In the genomic region with DNA sequence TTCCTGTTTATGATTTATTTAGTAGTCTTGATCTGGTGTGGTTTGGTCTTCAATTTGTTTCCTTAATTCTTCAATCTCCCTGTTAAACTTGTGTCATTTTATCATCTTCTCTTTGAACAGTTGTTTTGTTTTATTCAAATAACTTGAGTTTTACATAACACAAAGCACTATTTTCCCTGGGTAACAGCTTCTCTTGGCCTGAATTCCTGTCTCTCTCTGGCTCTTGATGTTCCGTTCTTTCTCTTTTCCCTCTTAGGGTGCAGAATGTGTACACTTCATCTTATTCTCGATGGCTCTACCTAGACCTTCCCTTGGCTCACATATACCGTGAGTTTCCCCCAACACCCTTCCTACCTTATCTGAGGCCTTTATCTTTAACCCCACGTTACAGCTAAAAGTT, we compare ENCODE assay signal across 21 cellular contexts. TPM values are rescaled to one million over a fixed set of nuclear protein-coding genes. Genes with fewer than 3 reads are reported as not detected.
DNase-seq lines count a peak whose midpoint lies in the region; ATAC-seq and TF ChIP-seq lines count a peak whose summit lies in the region.
"Had no signal": no experiment of that assay in that cellular context is flagged by ENCODE, and none has a peak within 500 bp of the region (broad histone marks: within the 10 kb centered on the region; RNA-seq: fewer than 3 reads in every experiment).

No MANE protein-coding gene starts in this region.

- TF ChIP-seq CTCF in dorsolateral prefrontal cortex (IDR thresholded peaks at IDR 0.05 in 54 of 56, conservative IDR thresholded peaks at IDR 0.05 in 2 of 56; ENCODE audit: low read depth in 1 of 56, partially characterized antibody in 56 of 56) = no peak

- no peaks in the 10 kb centered on the region for H3K27me3 Mint-ChIP-seq in T-helper 17 cell
- H3K27me3 Mint-ChIP-seq: CD4-positive, alpha-beta T cell had no signal

- H3K36me3 Mint-ChIP-seq in T-helper 17 cell (ENCODE audit: low read depth) = peaks cover 8% of the 10 kb centered on the region

- no peaks in the 10 kb centered on the region for H3K9me3 ChIP-seq in BLaER1 treated with 17β-estradiol and CSF1 and Interleukin-3, amounts not matched to agents 10 nM and 100 nM (replicated peaks in 1 of 11)
- no peaks in the 10 kb centered on the region for H3K9me3 ChIP-seq in T-helper 17 cell (ENCODE audit: control insufficient read depth, low read length, poor library complexity, severe bottlenecking)

- peak overlapping the region; percentile 20 to 86 (median 68); a peak in 19 of 22 replicates for H3K4me2 ChIP-seq in BLaER1 treated with 17β-estradiol and CSF1 and Interleukin-3, amounts not matched to agents 10 nM and 100 nM

- H3K9ac ChIP-seq in BLaER1 treated with 17β-estradiol and CSF1 and Interleukin-3, amounts not matched to agents 10 nM and 100 nM = no peak overlapping the region

- H3K4me1 Mint-ChIP-seq in T-helper 17 cell = peaks cover 2% of the 10 kb centered on the region

- peak overlapping the region in 4 of 11 experiments; percentile 1 to 13 (median 3); a peak in 3 of 22 replicates for H3K27ac ChIP-seq in BLaER1 treated with 17β-estradiol and CSF1 and Interleukin-3, amounts not matched to agents 10 nM and 100 nM
- peak overlapping the region in 58 of 59 donors; percentile 11 to 94 (median 81) for H3K27ac ChIP-seq in dorsolateral prefrontal cortex

- no peak for ATAC-seq in T-helper 17 cell
- ATAC-seq in esophagus mucosa = no peak
- ATAC-seq: GM12878, K562, PC-3 had no signal

- intact Hi-C loops in dorsolateral prefrontal cortex (cut with DNase I) = no loop called here

- H3K4me1 ChIP-seq in BLaER1 treated with 17β-estradiol and CSF1 and Interleukin-3, amounts not matched to agents 10 nM and 100 nM = peaks cover 12 to 68% (median 54%) of the 10 kb centered on the region in 10 experiments; a peak in 19 of 20 replicates

- H3K4me3 Mint-ChIP-seq in T-helper 17 cell = no peak overlapping the region
- H3K4me3 Mint-ChIP-seq: CD4-positive, alpha-beta T cell had no signal

- peak overlapping the region; percentile 2 for H3K27ac Mint-ChIP-seq in T-helper 17 cell
- H3K27ac Mint-ChIP-seq: CD4-positive, alpha-beta T cell had no signal

- H3K36me3 ChIP-seq in BLaER1 treated with 17β-estradiol and CSF1 and Interleukin-3, amounts not matched to agents 10 nM and 100 nM = peaks cover 24 to 97% (median 50%) of the 10 kb centered on the region in 11 experiments

- no peak overlapping the region for H3K4me3 ChIP-seq in BLaER1 treated with 17β-estradiol and CSF1 and Interleukin-3, amounts not matched to agents 10 nM and 100 nM
- H3K4me3 ChIP-seq in dorsolateral prefrontal cortex = no peak overlapping the region
- H3K4me3 ChIP-seq: GM12878, K562 had no signal

- H4K20me1 ChIP-seq in BLaER1 treated with 17β-estradiol and CSF1 and Interleukin-3, amounts not matched to agents 10 nM and 100 nM = no peaks in the 10 kb centered on the region

- no peaks in the 10 kb centered on the region for H3K27me3 ChIP-seq in BLaER1 treated with 17β-estradiol and CSF1 and Interleukin-3, amounts not matched to agents 10 nM and 100 nM
- no peaks in the 10 kb centered on the region for H3K27me3 ChIP-seq in dorsolateral prefrontal cortex

- DNase-seq in T-helper 17 cell (no peak), dorsolateral prefrontal cortex (no peak), pons (ENCODE audit: low spot score) (peak; percentile 39), NCI-H2227 (lab: John Stamatoyannopoulos, UW; ENCODE audit: unreplicated experiment) (no peak), DMS 273 treated with DMSO at 0.1 percent for 48 hours (lab: John Stamatoyannopoulos, UW) (no peak)
- no peak for DNase-seq in stimulated activated CD4-positive, alpha-beta T cell treated with anti-CD3 and anti-CD28 coated beads, Interleukin-4, amount 100 ng/mL, for 1 hour
- DNase-seq: AML-193; Calu3; CD4-positive, alpha-beta T cell; DMS53; EL; NCI-H1417; NCI-H187; NCI-H345; NCI-H524 treated with DMSO at 0.1 percent for 48 hours; PC-3; RPMI8226 had no signal

RNA-seq across cellular contexts. Expression of gene VPS33A, which starts 36.8 kb away (rescaled TPM):
- total RNA-seq in T-helper 17 cell (10 to 100 TPM; 18.9 to 19.2 TPM), dorsolateral prefrontal cortex (10 to 100 TPM; 17.9 to 38.0 (median 28.0) TPM), esophagus mucosa (10.7 TPM)
